Comparison of ENCODE assay signal across 1 cellular context in genomic region chr16:54080524-54081008, GRCh38.
TF ChIP-seq lines count a peak whose summit lies in the region.

No MANE protein-coding gene starts in this region.

TF ChIP-seq in HepG2, 621 proteins besides CTCF, POLR2A, EP300 and RAD21 (continued from another document and continues in another):
- TF ChIP-seq, protein P1, sequence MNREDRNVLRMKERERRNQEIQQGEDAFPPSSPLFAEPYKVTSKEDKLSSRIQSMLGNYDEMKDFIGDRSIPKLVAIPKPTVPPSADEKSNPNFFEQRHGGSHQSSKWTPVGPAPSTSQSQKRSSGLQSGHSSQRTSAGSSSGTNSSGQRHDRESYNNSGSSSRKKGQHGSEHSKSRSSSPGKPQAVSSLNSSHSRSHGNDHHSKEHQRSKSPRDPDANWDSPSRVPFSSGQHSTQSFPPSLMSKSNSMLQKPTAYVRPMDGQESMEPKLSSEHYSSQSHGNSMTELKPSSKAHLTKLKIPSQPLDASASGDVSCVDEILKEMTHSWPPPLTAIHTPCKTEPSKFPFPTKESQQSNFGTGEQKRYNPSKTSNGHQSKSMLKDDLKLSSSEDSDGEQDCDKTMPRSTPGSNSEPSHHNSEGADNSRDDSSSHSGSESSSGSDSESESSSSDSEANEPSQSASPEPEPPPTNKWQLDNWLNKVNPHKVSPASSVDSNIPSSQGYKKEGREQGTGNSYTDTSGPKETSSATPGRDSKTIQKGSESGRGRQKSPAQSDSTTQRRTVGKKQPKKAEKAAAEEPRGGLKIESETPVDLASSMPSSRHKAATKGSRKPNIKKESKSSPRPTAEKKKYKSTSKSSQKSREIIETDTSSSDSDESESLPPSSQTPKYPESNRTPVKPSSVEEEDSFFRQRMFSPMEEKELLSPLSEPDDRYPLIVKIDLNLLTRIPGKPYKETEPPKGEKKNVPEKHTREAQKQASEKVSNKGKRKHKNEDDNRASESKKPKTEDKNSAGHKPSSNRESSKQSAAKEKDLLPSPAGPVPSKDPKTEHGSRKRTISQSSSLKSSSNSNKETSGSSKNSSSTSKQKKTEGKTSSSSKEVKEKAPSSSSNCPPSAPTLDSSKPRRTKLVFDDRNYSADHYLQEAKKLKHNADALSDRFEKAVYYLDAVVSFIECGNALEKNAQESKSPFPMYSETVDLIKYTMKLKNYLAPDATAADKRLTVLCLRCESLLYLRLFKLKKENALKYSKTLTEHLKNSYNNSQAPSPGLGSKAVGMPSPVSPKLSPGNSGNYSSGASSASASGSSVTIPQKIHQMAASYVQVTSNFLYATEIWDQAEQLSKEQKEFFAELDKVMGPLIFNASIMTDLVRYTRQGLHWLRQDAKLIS (CRISPR knock-in tag; IDR thresholded peaks at IDR 0.05) = no peak
- TF ChIP-seq EHMT2 (IDR thresholded peaks at IDR 0.05; ENCODE audit: borderline replicate concordance, low read depth, low read length) = no peak; the same call in 1 of the 2 replicates
- TF ChIP-seq ZNF557 (CRISPR knock-in tag; IDR thresholded peaks at IDR 0.05) = 0 out of 2 replicates have a peak, but pooled peaks have one; percentile 61
- TF ChIP-seq ETV6 (CRISPR knock-in tag; conservative IDR thresholded peaks at IDR 0.05) = no peak
- peak; percentile 73 for TF ChIP-seq ELF3 (CRISPR knock-in tag; IDR thresholded peaks at IDR 0.05)
- no peak for TF ChIP-seq ZNF3 (CRISPR knock-in tag; IDR thresholded peaks at IDR 0.05)
- TF ChIP-seq KMT2A (CRISPR knock-in tag; IDR thresholded peaks at IDR 0.05) = 0 out of 2 replicates have a peak, but pooled peaks have one; percentile 56
- TF ChIP-seq KAT2B (IDR thresholded peaks at IDR 0.05; ENCODE audit: borderline replicate concordance, low read depth, low read length) = no peak
- TF ChIP-seq CREB3 (CRISPR knock-in tag; IDR thresholded peaks at IDR 0.05) = no peak
- TF ChIP-seq POGZ (CRISPR knock-in tag; IDR thresholded peaks at IDR 0.05) = peak; percentile 62; the same call in 1 of the 2 replicates
- peak; percentile 75; the same call in 1 of the 2 replicates for TF ChIP-seq ETV5 (CRISPR knock-in tag; IDR thresholded peaks at IDR 0.05; ENCODE audit: borderline replicate concordance)
- TF ChIP-seq ZNF264 (CRISPR knock-in tag; IDR thresholded peaks at IDR 0.05) = 0 out of 2 replicates have a peak, but pooled peaks have one; percentile 43
- peak; percentile 72 for TF ChIP-seq HDAC1 (CRISPR knock-in tag; IDR thresholded peaks at IDR 0.05)
- TF ChIP-seq TCF7L2 (IDR thresholded peaks at IDR 0.05; ENCODE audit: low read depth, low read length) = no peak
- no peak for TF ChIP-seq SRSF1 (optimal IDR thresholded peaks at IDR 0.05; ENCODE audit: low read depth, low read length)
- TF ChIP-seq ATF6 (CRISPR knock-in tag; conservative IDR thresholded peaks at IDR 0.05) = peak; percentile 81; the same call in 1 of the 2 replicates
- no peak for TF ChIP-seq TAF1 (CRISPR knock-in tag; IDR thresholded peaks at IDR 0.05)
- peak; percentile 72 for TF ChIP-seq TFE3 (CRISPR knock-in tag; IDR thresholded peaks at IDR 0.05)
- TF ChIP-seq AGO1 (IDR thresholded peaks at IDR 0.05; ENCODE audit: low read depth, low read length, poor library complexity, severe bottlenecking) = no peak
- TF ChIP-seq ZFP82 (CRISPR knock-in tag; IDR thresholded peaks at IDR 0.05; ENCODE audit: borderline replicate concordance) = no peak
- TF ChIP-seq ZNF180 (CRISPR knock-in tag; IDR thresholded peaks at IDR 0.05; ENCODE audit: borderline replicate concordance, low read depth) = no peak
- no peak for TF ChIP-seq NR2C2 (CRISPR knock-in tag; IDR thresholded peaks at IDR 0.05; ENCODE audit: borderline replicate concordance)
- TF ChIP-seq ARID3A (IDR thresholded peaks at IDR 0.05; ENCODE audit: low read depth, low read length) = 0 out of 2 replicates have a peak, but pooled peaks have one; percentile 35
- TF ChIP-seq ZNF263 (CRISPR knock-in tag; IDR thresholded peaks at IDR 0.05) = no peak
- 0 out of 2 replicates have a peak, but pooled peaks have one; percentile 19 for TF ChIP-seq ZNF33B (CRISPR knock-in tag; IDR thresholded peaks at IDR 0.05)
- TF ChIP-seq ZNF431 (CRISPR knock-in tag; IDR thresholded peaks at IDR 0.05; ENCODE audit: borderline replicate concordance, low read depth) = no peak
- TF ChIP-seq, protein P2, sequence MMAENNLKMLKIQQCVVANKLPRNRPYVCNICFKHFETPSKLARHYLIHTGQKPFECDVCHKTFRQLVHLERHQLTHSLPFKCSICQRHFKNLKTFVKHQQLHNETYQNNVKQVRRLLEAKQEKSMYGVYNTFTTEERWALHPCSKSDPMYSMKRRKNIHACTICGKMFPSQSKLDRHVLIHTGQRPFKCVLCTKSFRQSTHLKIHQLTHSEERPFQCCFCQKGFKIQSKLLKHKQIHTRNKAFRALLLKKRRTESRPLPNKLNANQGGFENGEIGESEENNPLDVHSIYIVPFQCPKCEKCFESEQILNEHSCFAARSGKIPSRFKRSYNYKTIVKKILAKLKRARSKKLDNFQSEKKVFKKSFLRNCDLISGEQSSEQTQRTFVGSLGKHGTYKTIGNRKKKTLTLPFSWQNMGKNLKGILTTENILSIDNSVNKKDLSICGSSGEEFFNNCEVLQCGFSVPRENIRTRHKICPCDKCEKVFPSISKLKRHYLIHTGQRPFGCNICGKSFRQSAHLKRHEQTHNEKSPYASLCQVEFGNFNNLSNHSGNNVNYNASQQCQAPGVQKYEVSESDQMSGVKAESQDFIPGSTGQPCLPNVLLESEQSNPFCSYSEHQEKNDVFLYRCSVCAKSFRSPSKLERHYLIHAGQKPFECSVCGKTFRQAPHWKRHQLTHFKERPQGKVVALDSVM (CRISPR knock-in tag; IDR thresholded peaks at IDR 0.05) = no peak
- TF ChIP-seq ZNF556 (CRISPR knock-in tag; IDR thresholded peaks at IDR 0.05; ENCODE audit: borderline replicate concordance) = no peak
- TF ChIP-seq LCORL (IDR thresholded peaks at IDR 0.05) = no peak
- TF ChIP-seq LCORL (CRISPR knock-in tag; IDR thresholded peaks at IDR 0.05) = peak; percentile 79; the same call in 1 of the 2 replicates
- TF ChIP-seq, protein P3, sequence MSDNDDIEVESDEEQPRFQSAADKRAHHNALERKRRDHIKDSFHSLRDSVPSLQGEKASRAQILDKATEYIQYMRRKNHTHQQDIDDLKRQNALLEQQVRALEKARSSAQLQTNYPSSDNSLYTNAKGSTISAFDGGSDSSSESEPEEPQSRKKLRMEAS (IDR thresholded peaks at IDR 0.05) = peak; percentile 84
- peak; percentile 59; the same call in 1 of the 2 replicates for TF ChIP-seq ZNF644 (CRISPR knock-in tag; IDR thresholded peaks at IDR 0.05; ENCODE audit: low read depth)
- TF ChIP-seq, protein P4, sequence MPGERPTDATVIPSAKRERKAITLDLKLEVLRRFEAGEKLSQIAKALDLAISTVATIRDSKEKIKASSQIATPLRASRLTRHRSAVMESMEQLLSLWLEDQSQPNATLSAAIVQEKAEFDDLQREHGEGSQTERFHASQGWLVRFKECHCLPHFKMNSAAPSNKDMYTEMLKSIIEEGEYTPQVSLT (CRISPR knock-in tag; IDR thresholded peaks at IDR 0.05; ENCODE audit: borderline replicate concordance, low read depth) = no peak
- no peak for TF ChIP-seq NFE2 (CRISPR knock-in tag; IDR thresholded peaks at IDR 0.05)
- peak; percentile 54; the same call in 1 of the 2 replicates for TF ChIP-seq GZF1 (CRISPR knock-in tag; IDR thresholded peaks at IDR 0.05)
- TF ChIP-seq, protein P5, sequence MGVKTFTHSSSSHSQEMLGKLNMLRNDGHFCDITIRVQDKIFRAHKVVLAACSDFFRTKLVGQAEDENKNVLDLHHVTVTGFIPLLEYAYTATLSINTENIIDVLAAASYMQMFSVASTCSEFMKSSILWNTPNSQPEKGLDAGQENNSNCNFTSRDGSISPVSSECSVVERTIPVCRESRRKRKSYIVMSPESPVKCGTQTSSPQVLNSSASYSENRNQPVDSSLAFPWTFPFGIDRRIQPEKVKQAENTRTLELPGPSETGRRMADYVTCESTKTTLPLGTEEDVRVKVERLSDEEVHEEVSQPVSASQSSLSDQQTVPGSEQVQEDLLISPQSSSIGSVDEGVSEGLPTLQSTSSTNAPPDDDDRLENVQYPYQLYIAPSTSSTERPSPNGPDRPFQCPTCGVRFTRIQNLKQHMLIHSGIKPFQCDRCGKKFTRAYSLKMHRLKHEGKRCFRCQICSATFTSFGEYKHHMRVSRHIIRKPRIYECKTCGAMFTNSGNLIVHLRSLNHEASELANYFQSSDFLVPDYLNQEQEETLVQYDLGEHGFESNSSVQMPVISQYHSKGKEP (CRISPR knock-in tag; IDR thresholded peaks at IDR 0.05) = no peak
- TF ChIP-seq ZMYM3 (CRISPR knock-in tag; IDR thresholded peaks at IDR 0.05) = peak; percentile 64; the same call in 1 of the 2 replicates
- peak; percentile 59 for TF ChIP-seq FOXO1 (CRISPR knock-in tag; IDR thresholded peaks at IDR 0.05)
- TF ChIP-seq ZNF136 (CRISPR knock-in tag; IDR thresholded peaks at IDR 0.05; ENCODE audit: low read depth) = no peak
- TF ChIP-seq ZBTB7B (CRISPR knock-in tag; IDR thresholded peaks at IDR 0.05) = no peak
- TF ChIP-seq ZHX2 (IDR thresholded peaks at IDR 0.05; ENCODE audit: low read depth) = peak; percentile 69
- TF ChIP-seq ZHX2 (CRISPR knock-in tag; IDR thresholded peaks at IDR 0.05; ENCODE audit: borderline replicate concordance) = no peak
